In the genomic region with DNA sequence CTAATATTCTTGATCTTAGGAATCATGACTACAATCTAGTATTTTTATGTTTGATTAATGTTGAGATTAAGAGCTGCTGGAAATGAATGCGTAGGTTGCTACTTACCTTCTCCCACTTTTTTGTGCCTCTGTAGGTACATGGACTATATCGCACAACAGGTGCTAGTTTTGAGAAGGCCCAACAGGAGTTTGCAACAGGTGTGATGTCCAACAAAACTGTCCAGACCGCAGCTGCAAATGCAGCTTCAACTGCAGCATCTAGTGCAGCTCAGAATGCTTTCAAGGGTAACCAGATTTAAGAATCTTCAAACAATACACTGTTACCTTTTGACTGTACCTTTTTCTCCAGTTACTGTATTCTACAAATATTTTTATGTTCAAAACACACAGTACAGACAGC, we compare ENCODE assay signal across 28 cellular contexts.
"Had no signal": no experiment of that assay in that cellular context is flagged by ENCODE, and none has a peak within 500 bp of the region (broad histone marks: within the 10 kb centered on the region; RNA-seq: fewer than 3 reads in every experiment).

No MANE protein-coding gene starts in this region.

- H3K36me3 Mint-ChIP-seq: stimulated activated naive B cell treated with anti-CD40 and anti-IgM and Interleukin-4, amounts not matched to agents 10 μg/mL and 1 μg/mL and 100 μg/mL, for 72 hours; type B pancreatic cell had no signal

- H3K4me1 Mint-ChIP-seq: stimulated activated effector memory CD8-positive, alpha-beta T cell treated with anti-CD3 and anti-CD28 coated beads, Interleukin-12 subunit alpha, Interleukin-12 subunit beta, amount 100 ng/mL, for 72 hours; stimulated activated memory B cell treated with anti-CD40 and anti-IgM and Interleukin-4, amounts not matched to agents 10 μg/mL and 1 μg/mL and 100 μg/mL, for 72 hours; stimulated activated naive B cell treated with anti-CD40 and anti-IgM and Interleukin-4, amounts not matched to agents 10 μg/mL and 1 μg/mL and 100 μg/mL, for 72 hours; stimulated activated naive CD8-positive, alpha-beta T cell treated with anti-CD3 and anti-CD28 coated beads, Interleukin-15, amount 100 ng/mL, for 72 hours had no signal

- H3K4me1 ChIP-seq: suprapubic skin, testis, thyroid gland, tibial artery, tibial nerve, transverse colon, upper lobe of left lung, upper lobe of right lung, uterus, vagina had no signal

- H3K36me3 ChIP-seq: thoracic aorta, thyroid gland, upper lobe of left lung, uterus had no signal

- H3K4me3 Mint-ChIP-seq: stimulated activated effector memory CD8-positive, alpha-beta T cell treated with anti-CD3 and anti-CD28 coated beads, Interleukin-12 subunit alpha, Interleukin-12 subunit beta, amount 100 ng/mL, for 72 hours; stimulated activated memory B cell treated with anti-CD40 and anti-IgM and Interleukin-4, amounts not matched to agents 10 μg/mL and 1 μg/mL and 100 μg/mL, for 72 hours; stimulated activated naive B cell treated with anti-CD40 and anti-IgM and Interleukin-4, amounts not matched to agents 10 μg/mL and 1 μg/mL and 100 μg/mL, for 72 hours; stimulated activated naive CD8-positive, alpha-beta T cell treated with anti-CD3 and anti-CD28 coated beads, Interleukin-15, amount 100 ng/mL, for 72 hours; stimulated activated naive CD8-positive, alpha-beta T cell treated with anti-CD3 and anti-CD28 coated beads, Interleukin-15, Interleukin-2, amounts not matched to agents 100 ng/mL and 50 ng/mL, for 24 hours; type B pancreatic cell had no signal

- ATAC-seq: stimulated activated effector memory CD8-positive, alpha-beta T cell treated with anti-CD3 and anti-CD28 coated beads, Interleukin-12 subunit alpha, Interleukin-12 subunit beta, amount 100 ng/mL, for 72 hours; stimulated activated memory B cell treated with anti-CD40 and anti-IgM and Interleukin-4, amounts not matched to agents 10 μg/mL and 1 μg/mL and 100 μg/mL, for 72 hours; stimulated activated naive B cell treated with anti-CD40 and anti-IgM and Interleukin-4, amounts not matched to agents 10 μg/mL and 1 μg/mL and 100 μg/mL, for 72 hours; stimulated activated naive CD8-positive, alpha-beta T cell treated with anti-CD3 and anti-CD28 coated beads, Interleukin-15, amount 100 ng/mL, for 72 hours; stimulated activated naive CD8-positive, alpha-beta T cell treated with anti-CD3 and anti-CD28 coated beads, Interleukin-15, Interleukin-2, amounts not matched to agents 100 U/mL and 50 U/mL, for 24 hours; upper lobe of right lung had no signal

- H3K9me3 Mint-ChIP-seq: stimulated activated effector memory CD8-positive, alpha-beta T cell treated with anti-CD3 and anti-CD28 coated beads, Interleukin-12 subunit alpha, Interleukin-12 subunit beta, amount 100 ng/mL, for 72 hours; stimulated activated memory B cell treated with anti-CD40 and anti-IgM and Interleukin-4, amounts not matched to agents 10 μg/mL and 1 μg/mL and 100 μg/mL, for 72 hours; stimulated activated naive B cell treated with anti-CD40 and anti-IgM and Interleukin-4, amounts not matched to agents 10 μg/mL and 1 μg/mL and 100 μg/mL, for 72 hours; stimulated activated naive CD8-positive, alpha-beta T cell treated with anti-CD3 and anti-CD28 coated beads, Interleukin-15, amount 100 ng/mL, for 72 hours; stimulated activated naive CD8-positive, alpha-beta T cell treated with anti-CD3 and anti-CD28 coated beads, Interleukin-15, Interleukin-2, amounts not matched to agents 100 ng/mL and 50 ng/mL, for 24 hours; type B pancreatic cell had no signal

- H3K27me3 ChIP-seq: stomach, suprapubic skin, testis, thyroid gland, tibial artery, tibial nerve, transverse colon, upper lobe of left lung, upper lobe of right lung, uterus, vagina had no signal

- DNase-seq: stimulated activated CD4-positive, alpha-beta T cell treated with anti-CD3 and anti-CD28 coated beads, Interleukin-2, amount 100 ng/mL, for 48 hours; stimulated activated CD4-positive, alpha-beta T cell treated with anti-CD3 and anti-CD28 coated beads, Interleukin-4, amount 100 ng/mL, for 24 hours; stimulated activated CD4-positive, alpha-beta T cell treated with anti-CD3 and anti-CD28 coated beads, Interleukin-4, amount 100 ng/mL, for 4 hours; stimulated activated CD8-positive, alpha-beta memory T cell treated with anti-CD3 and anti-CD28 coated beads, Interleukin-4, amount 100 ng/mL, for 48 hours; stimulated activated naive B cell treated with anti-CD40 and anti-IgM and Interleukin-4, amounts not matched to agents 10 μg/mL and 1 μg/mL and 100 μg/mL, for 72 hours; stimulated activated naive CD4-positive, alpha-beta T cell; stimulated activated naive CD4-positive, alpha-beta T cell treated with Interleukin-2 at 50 U/mL for 16 hours; stimulated activated naive CD8-positive, alpha-beta T cell treated with anti-CD3 and anti-CD28 coated beads, Interleukin-15, amount 100 ng/mL, for 72 hours; stimulated activated naive CD8-positive, alpha-beta T cell treated with anti-CD3 and anti-CD28 coated beads, Interleukin-15, Interleukin-2, amounts not matched to agents 100 U/mL and 50 U/mL, for 24 hours; stomach; substantia nigra; testis; thyroid gland; tibial artery; transverse colon; trophoblast cell; upper lobe of left lung; upper lobe of right lung; uterus had no signal

- H3K27ac ChIP-seq: stomach, suprapubic skin, testis, thoracic aorta, thyroid gland, tibial artery, tibial nerve, transverse colon, upper lobe of left lung, upper lobe of right lung, uterus, vagina had no signal

- H3K27me3 Mint-ChIP-seq: stimulated activated memory B cell treated with anti-CD40 and anti-IgM and Interleukin-4, amounts not matched to agents 10 μg/mL and 1 μg/mL and 100 μg/mL, for 72 hours; stimulated activated naive B cell treated with anti-CD40 and anti-IgM and Interleukin-4, amounts not matched to agents 10 μg/mL and 1 μg/mL and 100 μg/mL, for 72 hours; stimulated activated naive CD8-positive, alpha-beta T cell treated with anti-CD3 and anti-CD28 coated beads, Interleukin-15, amount 100 ng/mL, for 72 hours; stimulated activated naive CD8-positive, alpha-beta T cell treated with anti-CD3 and anti-CD28 coated beads, Interleukin-15, Interleukin-2, amounts not matched to agents 100 ng/mL and 50 ng/mL, for 24 hours; type B pancreatic cell had no signal

- H3K4me3 ChIP-seq: stomach, suprapubic skin, testis, thoracic aorta, thyroid gland, tibial artery, tibial nerve, transverse colon, upper lobe of left lung, upper lobe of right lung, uterus, vagina had no signal

- H3K27ac Mint-ChIP-seq: stimulated activated effector memory CD8-positive, alpha-beta T cell treated with anti-CD3 and anti-CD28 coated beads, Interleukin-12 subunit alpha, Interleukin-12 subunit beta, amount 100 ng/mL, for 72 hours; stimulated activated memory B cell treated with anti-CD40 and anti-IgM and Interleukin-4, amounts not matched to agents 10 μg/mL and 1 μg/mL and 100 μg/mL, for 72 hours; stimulated activated naive B cell treated with anti-CD40 and anti-IgM and Interleukin-4, amounts not matched to agents 10 μg/mL and 1 μg/mL and 100 μg/mL, for 72 hours; stimulated activated naive CD8-positive, alpha-beta T cell treated with anti-CD3 and anti-CD28 coated beads, Interleukin-15, amount 100 ng/mL, for 72 hours; stimulated activated naive CD8-positive, alpha-beta T cell treated with anti-CD3 and anti-CD28 coated beads, Interleukin-15, Interleukin-2, amounts not matched to agents 100 ng/mL and 50 ng/mL, for 24 hours; type B pancreatic cell had no signal

- H3K9me3 ChIP-seq: stomach, suprapubic skin, testis, thoracic aorta, thyroid gland, tibial artery, tibial nerve, transverse colon, upper lobe of left lung, upper lobe of right lung, uterus, vagina had no signal

- FAIRE-seq: urothelium cell line had no signal
